13 cellular contexts compared by ENCODE assay signal in genomic region chr6:41430875-41431274, GRCh38.
DNase-seq lines count a peak whose midpoint lies in the region; FAIRE-seq and TF ChIP-seq lines count a peak whose summit lies in the region.
"Had no signal": no experiment of that assay in that cellular context is flagged by ENCODE, and none has a peak within 500 bp of the region (broad histone marks: within the 10 kb centered on the region; RNA-seq: fewer than 3 reads in every experiment).

No MANE protein-coding gene starts in this region.

- peaks cover 48% of the 10 kb centered on the region for H3K27me3 Mint-ChIP-seq in endodermal cell (ENCODE audit: insufficient read depth)
- H3K27me3 Mint-ChIP-seq: stimulated activated memory B cell treated with anti-CD40 and anti-IgM and Interleukin-4, amounts not matched to agents 10 μg/mL and 1 μg/mL and 100 μg/mL, for 72 hours had no signal

- no peaks in the 10 kb centered on the region for H3K79me1 ChIP-seq in trophoblast cell (ENCODE audit: low read length)

- H2BK120ac ChIP-seq in trophoblast cell (ENCODE audit: insufficient read depth, low read length, poor library complexity), result no peak overlapping the region

- H3K36me3 ChIP-seq in endodermal cell (ENCODE audit: control insufficient read depth, insufficient read depth, low read length) (no peaks in the 10 kb centered on the region), trophoblast cell (ENCODE audit: control insufficient read depth in 1 of 2, insufficient read depth in 2 of 2, low read length in 2 of 2) (no peaks in the 10 kb centered on the region)

- H3K9me3 ChIP-seq in endodermal cell (ENCODE audit: control insufficient read depth, low read length) (no peaks in the 10 kb centered on the region), trophoblast cell (ENCODE audit: insufficient read depth, low read depth, low read length) (peaks cover 3% of the 10 kb centered on the region)

- H3K79me2 ChIP-seq in trophoblast cell (ENCODE audit: control insufficient read depth, insufficient read depth, low read length, poor library complexity), result no peaks in the 10 kb centered on the region

- no peak overlapping the region for H2AK5ac ChIP-seq in trophoblast cell (ENCODE audit: low read length)

- no peak overlapping the region for H3K27ac Mint-ChIP-seq in endodermal cell
- H3K27ac Mint-ChIP-seq: stimulated activated memory B cell treated with anti-CD40 and anti-IgM and Interleukin-4, amounts not matched to agents 10 μg/mL and 1 μg/mL and 100 μg/mL, for 72 hours had no signal

- H3K27ac ChIP-seq in endodermal cell (ENCODE audit: low read depth, low read length) (no peak overlapping the region), trophoblast cell (ENCODE audit: low read depth, low read length) (no peak overlapping the region)

- H3K36me3 Mint-ChIP-seq in endodermal cell (ENCODE audit: low read depth), result no peaks in the 10 kb centered on the region
- H3K36me3 Mint-ChIP-seq: stimulated activated memory B cell treated with anti-CD40 and anti-IgM and Interleukin-4, amounts not matched to agents 10 μg/mL and 1 μg/mL and 100 μg/mL, for 72 hours had no signal

- H4K12ac ChIP-seq in trophoblast cell (ENCODE audit: low read depth, low read length), result no peak overlapping the region

- H3K9me3 Mint-ChIP-seq in endodermal cell, result no peaks in the 10 kb centered on the region
- H3K9me3 Mint-ChIP-seq: neural crest cell; stimulated activated memory B cell treated with anti-CD40 and anti-IgM and Interleukin-4, amounts not matched to agents 10 μg/mL and 1 μg/mL and 100 μg/mL, for 72 hours had no signal

- H3K23ac ChIP-seq in trophoblast cell (ENCODE audit: low read length), result no peak overlapping the region

- H3K4me3 ChIP-seq in AG10803 (ENCODE audit: low read length) (no peak overlapping the region), endodermal cell (ENCODE audit: low read length) (no peak overlapping the region), trophoblast cell (ENCODE audit: low read depth, low read length) (no peak overlapping the region)

- no peak overlapping the region for H3K14ac ChIP-seq in trophoblast cell (ENCODE audit: low read length)

- H3K4ac ChIP-seq in trophoblast cell (ENCODE audit: low read depth, low read length), result no peak overlapping the region

- peaks cover 48% of the 10 kb centered on the region for H3K27me3 ChIP-seq in endodermal cell (ENCODE audit: control insufficient read depth, insufficient read depth, low read length, poor library complexity, severe bottlenecking)
- peaks cover 36% of the 10 kb centered on the region for H3K27me3 ChIP-seq in trophoblast cell (ENCODE audit: insufficient read depth, low read length)

- H2BK12ac ChIP-seq in trophoblast cell (ENCODE audit: low read length), result no peak overlapping the region

- DNase-seq in AG10803 (ENCODE audit: low read depth), result peak; percentile 77
- DNase-seq in HTR-8/SVneo (ENCODE audit: insufficient read length, low spot score), result peak; percentile 81
- DNase-seq in amniotic epithelial cell (ENCODE audit: low read depth), result peak; percentile 65
- peak; percentile 65 for DNase-seq in kidney tubule cell (ENCODE audit: low spot score)
- no peak for DNase-seq in endodermal cell
- DNase-seq in trophoblast cell, result no peak
- DNase-seq in NCI-H510A treated with DMSO at 0.1 percent for 48 hours (lab: John Stamatoyannopoulos, UW), result no peak
- DNase-seq in SKM-1 treated with dmso at 0.1 percent for 144 hours (lab: John Stamatoyannopoulos, UW; ENCODE audit: unreplicated experiment), result no peak
- DNase-seq: amniotic stem cell; NCI-H187; stimulated activated CD4-positive, alpha-beta T cell treated with anti-CD3 and anti-CD28 coated beads, Interleukin-15, amount 100 ng/mL, for 24 hours had no signal

- no peak overlapping the region for H2BK5ac ChIP-seq in trophoblast cell (ENCODE audit: low read depth, low read length, poor library complexity)

- WGBS in endodermal cell (ENCODE audit: insufficient coverage in 1 of 2, insufficient read length in 1 of 2), 2 experiments, result 82 to 100% methylated on average over 2 to 4 of the region's 4 CpGs
- WGBS in trophoblast cell (ENCODE audit: extremely low coverage, insufficient coverage, insufficient read length), result no CpG with 5 or more reads among the region's 4 CpGs

- no peak overlapping the region for H3K4me2 ChIP-seq in trophoblast cell (ENCODE audit: low read length)

- H3K4me1 Mint-ChIP-seq in endodermal cell, result peaks cover 18% of the 10 kb centered on the region

- no peak overlapping the region for H4K8ac ChIP-seq in trophoblast cell (ENCODE audit: low read depth, low read length)

- no peak overlapping the region for H4K91ac ChIP-seq in trophoblast cell (ENCODE audit: low read depth, low read length)

- no peaks in the 10 kb centered on the region for H3K4me1 ChIP-seq in endodermal cell (ENCODE audit: control insufficient read depth, insufficient read depth, low read length)
- H3K4me1 ChIP-seq in trophoblast cell (ENCODE audit: control insufficient read depth in 1 of 2, insufficient read depth in 2 of 2, low read length in 2 of 2), result peaks cover 7% of the 10 kb centered on the region in 2 experiments

- H3K18ac ChIP-seq in trophoblast cell (ENCODE audit: low read length), result no peak overlapping the region

- H3K9ac ChIP-seq in endodermal cell (ENCODE audit: extremely low read depth, low read length, poor library complexity, severe bottlenecking) (no peak overlapping the region), trophoblast cell (ENCODE audit: low read length) (no peak overlapping the region)

- TF ChIP-seq CTCF in AG10803 (conservative IDR thresholded peaks at IDR 0.05; ENCODE audit: low read length) (no peak), endodermal cell (conservative IDR thresholded peaks at IDR 0.05) (no peak)

- no peak overlapping the region for H3K4me3 Mint-ChIP-seq in endodermal cell
- H3K4me3 Mint-ChIP-seq: stimulated activated memory B cell treated with anti-CD40 and anti-IgM and Interleukin-4, amounts not matched to agents 10 μg/mL and 1 μg/mL and 100 μg/mL, for 72 hours had no signal

- H2AFZ ChIP-seq in trophoblast cell (ENCODE audit: insufficient read depth, low read length, poor library complexity), result no peak overlapping the region

- FAIRE-seq in HTR-8/SVneo (lab: Jason Lieb, UNC), result peak; percentile 63

Comparison
In these comparisons a context has a peak if more than half of its experiments do, and no peak if none do; other contexts are left out.
1. DNase-seq: peak in AG10803 (single experiment), HTR-8/SVneo (single experiment), amniotic epithelial cell (single experiment) and kidney tubule cell (single experiment); none in endodermal cell (single experiment), trophoblast cell (0 of 2), NCI-H510A treated with DMSO at 0.1 percent for 48 hours (single experiment) and SKM-1 treated with dmso at 0.1 percent for 144 hours (single experiment).